In genomic region chr6:30723159-30723842, GRCh38 we compare ENCODE assay signal across 8 cellular contexts. TPM values are rescaled to one million over a fixed set of nuclear protein-coding genes. Genes with fewer than 3 reads are reported as not detected.
A peak's percentile ranks its signal among the peaks of the same experiment; 100 is the strongest.
DNase-seq lines count a peak whose midpoint lies in the region; ATAC-seq and TF ChIP-seq lines count a peak whose summit lies in the region.
"Not testable (repeated sequence)": the region's sequence is repeated elsewhere in the genome, so short reads cannot be mapped to it uniquely, and the experiment has no call there.

No MANE protein-coding gene starts in this region.

- H3K9me3 ChIP-seq in CD4-positive, CD25-positive, alpha-beta regulatory T cell (ENCODE audit: control insufficient read depth in 2 of 2, low read length in 2 of 2); HUES48 (ENCODE audit: control insufficient read depth, insufficient read depth, low read length); SK-N-MC (ENCODE audit: low read depth, low read length); iPS-18c (ENCODE audit: control insufficient read depth, insufficient read depth, low read length); neural progenitor cell (ENCODE audit: low read depth); stomach smooth muscle (ENCODE audit: control insufficient read depth in 2 of 2, low read length in 2 of 2): not testable (repeated sequence)

- not testable (repeated sequence) for DNase-seq in CD4-positive, CD25-positive, alpha-beta regulatory T cell; SK-N-MC (ENCODE audit: low read depth, low spot score); coronary artery (ENCODE audit: low spot score); neural progenitor cell (ENCODE audit: low spot score)

- peaks cover 21 to 64% (median 43%) of the 10 kb centered on the region in 4 donors for H3K4me1 Mint-ChIP-seq in CD4-positive, CD25-positive, alpha-beta regulatory T cell
- H3K4me1 Mint-ChIP-seq in activated T-helper 17 cell treated with anti-CD3 and anti-CD28 coated beads, Interleukin-2, amount 50 U/mL, for 72 hours = peaks cover 28% of the 10 kb centered on the region
- peaks cover 46% of the 10 kb centered on the region for H3K4me1 Mint-ChIP-seq in neural progenitor cell

- ATAC-seq in CD4-positive, CD25-positive, alpha-beta regulatory T cell (ENCODE audit: low read depth in 2 of 2); activated T-helper 17 cell treated with anti-CD3 and anti-CD28 coated beads, Interleukin-2, amount 50 U/mL, for 72 hours (replicated peaks): not testable (repeated sequence)

- H3K27ac Mint-ChIP-seq in CD4-positive, CD25-positive, alpha-beta regulatory T cell = peak overlapping the region; percentile 59 to 98 (median 91)
- peak overlapping the region; percentile 96 for H3K27ac Mint-ChIP-seq in activated T-helper 17 cell treated with anti-CD3 and anti-CD28 coated beads, Interleukin-2, amount 50 U/mL, for 72 hours
- peak overlapping the region; percentile 90 for H3K27ac Mint-ChIP-seq in neural progenitor cell

- H3F3A ChIP-seq in neural progenitor cell (ENCODE audit: low read depth) = peaks cover 94% of the 10 kb centered on the region

- peaks cover 24% of the 10 kb centered on the region for H3K36me3 Mint-ChIP-seq in CD4-positive, CD25-positive, alpha-beta regulatory T cell
- H3K36me3 Mint-ChIP-seq in activated T-helper 17 cell treated with anti-CD3 and anti-CD28 coated beads, Interleukin-2, amount 50 U/mL, for 72 hours (ENCODE audit: low read depth) = peaks cover 88% of the 10 kb centered on the region
- H3K36me3 Mint-ChIP-seq in neural progenitor cell = peaks cover 34% of the 10 kb centered on the region

- not testable (repeated sequence) for H2AFZ ChIP-seq in neural progenitor cell (replicated peaks)

- H3K4me2 ChIP-seq in neural progenitor cell = peak overlapping the region; percentile 90

- H4K20me1 ChIP-seq in neural progenitor cell (ENCODE audit: low read depth) = peaks cover 66% of the 10 kb centered on the region

- not testable (repeated sequence) for H3K4me3 ChIP-seq in CD4-positive, CD25-positive, alpha-beta regulatory T cell (ENCODE audit: low read depth, low read length); stomach smooth muscle (ENCODE audit: low read length in 2 of 2)
- peak overlapping the region; percentile 93 for H3K4me3 ChIP-seq in HUES48 (ENCODE audit: low read depth, low read length)
- H3K4me3 ChIP-seq in SK-N-MC = peak overlapping the region; percentile 85
- H3K4me3 ChIP-seq in coronary artery = peak overlapping the region; percentile 19
- 0 out of 2 replicates have a peak overlapping the region, but pooled peaks have one; percentile 93 for H3K4me3 ChIP-seq in iPS-18c (ENCODE audit: insufficient read depth, low read depth, low read length)
- peak overlapping the region; percentile 85 for H3K4me3 ChIP-seq in neural progenitor cell

- peak overlapping the region; percentile 98 to 99 (median 99) for H3K4me3 Mint-ChIP-seq in CD4-positive, CD25-positive, alpha-beta regulatory T cell
- peak overlapping the region; percentile 99 for H3K4me3 Mint-ChIP-seq in activated T-helper 17 cell treated with anti-CD3 and anti-CD28 coated beads, Interleukin-2, amount 50 U/mL, for 72 hours
- H3K4me3 Mint-ChIP-seq in neural progenitor cell = peak overlapping the region; percentile 98

- not testable (repeated sequence) for H3K27me3 Mint-ChIP-seq in CD4-positive, CD25-positive, alpha-beta regulatory T cell; activated T-helper 17 cell treated with anti-CD3 and anti-CD28 coated beads, Interleukin-2, amount 50 U/mL, for 72 hours
- H3K27me3 Mint-ChIP-seq in neural progenitor cell (ENCODE audit: insufficient read depth, low read depth) = peaks cover 13% of the 10 kb centered on the region

- H3K4me1 ChIP-seq in CD4-positive, CD25-positive, alpha-beta regulatory T cell (ENCODE audit: control insufficient read depth, insufficient read depth, low read length, poor library complexity, severe bottlenecking) = peaks cover 36% of the 10 kb centered on the region
- H3K4me1 ChIP-seq in HUES48 (ENCODE audit: control insufficient read depth, insufficient read depth, low read length) (peaks cover 13% of the 10 kb centered on the region; the same call in 1 of the 2 replicates), neural progenitor cell (peaks cover 12% of the 10 kb centered on the region), stomach smooth muscle (ENCODE audit: control insufficient read depth, insufficient read depth, low read length) (peaks cover 46% of the 10 kb centered on the region)

- peaks cover 65% of the 10 kb centered on the region for H3K79me2 ChIP-seq in neural progenitor cell (ENCODE audit: low read depth)

- H3K9me3 Mint-ChIP-seq in CD4-positive, CD25-positive, alpha-beta regulatory T cell; activated T-helper 17 cell treated with anti-CD3 and anti-CD28 coated beads, Interleukin-2, amount 50 U/mL, for 72 hours; neural progenitor cell: not testable (repeated sequence)

- not testable (repeated sequence) for TF ChIP-seq CTCF in coronary artery (IDR thresholded peaks at IDR 0.05); neural progenitor cell (IDR thresholded peaks at IDR 0.05)

- H3K9ac ChIP-seq in HUES48 (ENCODE audit: low read depth, low read length); neural progenitor cell; stomach smooth muscle (ENCODE audit: low read length in 2 of 2): not testable (repeated sequence)
- H3K9ac ChIP-seq in SK-N-MC (ENCODE audit: insufficient read length) = peak overlapping the region; percentile 99

- H3K36me3 ChIP-seq in CD4-positive, CD25-positive, alpha-beta regulatory T cell (ENCODE audit: control insufficient read depth, insufficient read depth, low read length) = peaks cover 38% of the 10 kb centered on the region
- H3K36me3 ChIP-seq in HUES48 (ENCODE audit: control insufficient read depth, insufficient read depth, low read length) (peaks cover 56% of the 10 kb centered on the region), SK-N-MC (ENCODE audit: insufficient read depth, low read length) (peaks cover 46% of the 10 kb centered on the region), stomach smooth muscle (ENCODE audit: control insufficient read depth in 2 of 2, insufficient read depth in 2 of 2, low read length in 2 of 2) (peaks cover 33 to 42% of the 10 kb centered on the region in 2 donors)
- H3K36me3 ChIP-seq in neural progenitor cell = not testable (repeated sequence)

- not testable (repeated sequence) for H3K27me3 ChIP-seq in CD4-positive, CD25-positive, alpha-beta regulatory T cell (ENCODE audit: control insufficient read depth, insufficient read depth, low read length); HUES48 (ENCODE audit: control insufficient read depth, insufficient read depth, low read length); neural progenitor cell; stomach smooth muscle (ENCODE audit: control insufficient read depth in 1 of 2, insufficient read depth in 2 of 2, low read length in 2 of 2)

- peak overlapping the region; percentile 94 for H3K27ac ChIP-seq in CD4-positive, CD25-positive, alpha-beta regulatory T cell (ENCODE audit: insufficient read depth, low read length, poor library complexity, severe bottlenecking)
- peak overlapping the region; percentile 98 for H3K27ac ChIP-seq in HUES48 (ENCODE audit: low read depth, low read length)
- peak overlapping the region; percentile 95 for H3K27ac ChIP-seq in SK-N-MC
- H3K27ac ChIP-seq in coronary artery = peak overlapping the region; percentile 65 to 92
- H3K27ac ChIP-seq in neural progenitor cell = not testable (repeated sequence)
- peak overlapping the region; percentile 82 for H3K27ac ChIP-seq in stomach smooth muscle (ENCODE audit: low read length)

RNA-seq across cellular contexts. Expression of gene TUBB, which starts 3.1 kb away (rescaled TPM):
- 119 TPM for total RNA-seq in CD4-positive, CD25-positive, alpha-beta regulatory T cell
- 100 to 1,000 TPM; 125 to 158 (median 138) TPM for polyA plus RNA-seq in CD4-positive, CD25-positive, alpha-beta regulatory T cell
- 1,000 to 10,000 TPM; 1,139 to 1,437 TPM for total RNA-seq in activated T-helper 17 cell treated with anti-CD3 and anti-CD28 coated beads, Interleukin-2, amount 50 U/mL, for 72 hours
- 1,479 and 2,270 TPM in 2 replicates for total RNA-seq in neural progenitor cell (ENCODE audit: low replicate concordance)

RNA-seq across cellular contexts. Expression of gene MDC1, which starts 6.2 kb away (rescaled TPM):
- 32.7 TPM for total RNA-seq in CD4-positive, CD25-positive, alpha-beta regulatory T cell
- 1 to 10 TPM; 1.2 to 5.0 (median 3.7) TPM for polyA plus RNA-seq in CD4-positive, CD25-positive, alpha-beta regulatory T cell
- 10 to 100 TPM; 57.4 to 82.1 TPM for total RNA-seq in activated T-helper 17 cell treated with anti-CD3 and anti-CD28 coated beads, Interleukin-2, amount 50 U/mL, for 72 hours
- total RNA-seq in neural progenitor cell (ENCODE audit: low replicate concordance) = 22.6 and 29.5 TPM in 2 replicates

RNA-seq across cellular contexts. Expression of gene FLOT1, which starts 19.2 kb away (rescaled TPM):
- total RNA-seq in CD4-positive, CD25-positive, alpha-beta regulatory T cell = 25.3 TPM
- polyA plus RNA-seq in CD4-positive, CD25-positive, alpha-beta regulatory T cell = 10 to 100 TPM; 30.5 to 63.2 (median 48.1) TPM
- 100 to 1,000 TPM; 152 to 161 TPM for total RNA-seq in activated T-helper 17 cell treated with anti-CD3 and anti-CD28 coated beads, Interleukin-2, amount 50 U/mL, for 72 hours
- total RNA-seq in neural progenitor cell (ENCODE audit: low replicate concordance) = 80.3 and 96.9 TPM in 2 replicates

RNA-seq across cellular contexts. Expression of gene IER3, which starts 21.0 kb away (rescaled TPM):
- total RNA-seq in CD4-positive, CD25-positive, alpha-beta regulatory T cell = 5.1 TPM
- 1 to 10 TPM in 3 of 4 donors, under 1 TPM in 1; 0.38 to 2.2 (median 1.4) TPM for polyA plus RNA-seq in CD4-positive, CD25-positive, alpha-beta regulatory T cell
- total RNA-seq in activated T-helper 17 cell treated with anti-CD3 and anti-CD28 coated beads, Interleukin-2, amount 50 U/mL, for 72 hours = 100 to 1,000 TPM in 1 of 2 donors, 10 to 100 TPM in 1; 55.6 to 617 TPM
- 2.0 and 7.1 TPM in 2 replicates for total RNA-seq in neural progenitor cell (ENCODE audit: low replicate concordance)

RNA-seq across cellular contexts. Expression of gene NRM, which starts 32.5 kb away (rescaled TPM):
- total RNA-seq in CD4-positive, CD25-positive, alpha-beta regulatory T cell = 9.0 TPM
- polyA plus RNA-seq in CD4-positive, CD25-positive, alpha-beta regulatory T cell = 10 to 100 TPM in 1 of 4 donors, 1 to 10 TPM in 3; 7.5 to 17.7 (median 9.2) TPM
- total RNA-seq in activated T-helper 17 cell treated with anti-CD3 and anti-CD28 coated beads, Interleukin-2, amount 50 U/mL, for 72 hours = 10 to 100 TPM; 26.0 to 36.9 TPM
- 12.4 and 38.3 TPM in 2 replicates for total RNA-seq in neural progenitor cell (ENCODE audit: low replicate concordance)
